Comparison of ENCODE assay signal across 14 cellular contexts in genomic region chr9:37936965-37937364, GRCh38. TPM values are rescaled to one million over a fixed set of nuclear protein-coding genes. Genes with fewer than 3 reads are reported as not detected.
A peak's percentile ranks its signal among the peaks of the same experiment; 100 is the strongest.
DNase-seq lines count a peak whose midpoint lies in the region; ATAC-seq and TF ChIP-seq lines count a peak whose summit lies in the region.
"Had no signal": no experiment of that assay in that cellular context is flagged by ENCODE, and none has a peak within 500 bp of the region (broad histone marks: within the 10 kb centered on the region; RNA-seq: fewer than 3 reads in every experiment).

No MANE protein-coding gene starts in this region.

- H3K36me3 ChIP-seq in BE2C (0 out of 2 replicates have a peak, but pooled peaks cover 3% of the 10 kb centered on the region), mesenchymal stem cell (ENCODE audit: control insufficient read depth in 1 of 2, insufficient read depth in 2 of 2, low read depth in 1 of 2, low read length in 2 of 2) (peaks cover 16 to 36% of the 10 kb centered on the region in 2 experiments)

- peak overlapping the region; percentile 6 for H2AK5ac ChIP-seq in mesenchymal stem cell (ENCODE audit: low read length, severe bottlenecking)

- WGBS in mesenchymal stem cell: 30% methylated on average over 3 of the region's 4 CpGs

- no peak overlapping the region for H3K4ac ChIP-seq in mesenchymal stem cell (ENCODE audit: low read depth in 1 of 2, low read length in 2 of 2)

- H3K4me1 ChIP-seq in BE2C (peaks cover 32% of the 10 kb centered on the region), mesenchymal stem cell (ENCODE audit: control insufficient read depth, insufficient read depth, low read depth, low read length) (peaks cover 38% of the 10 kb centered on the region)
- H3K4me1 ChIP-seq: testis had no signal

- peak overlapping the region in 1 of 2 experiments; percentile 4 for H2BK12ac ChIP-seq in mesenchymal stem cell (ENCODE audit: low read length in 2 of 2)

- H3K79me1 ChIP-seq in mesenchymal stem cell (replicated peaks; ENCODE audit: low read length, poor library complexity, severe bottlenecking): peaks cover 17% of the 10 kb centered on the region

- POLR2A ChIA-PET in RWPE1 (lab: Yijun Ruan, JAX; ENCODE audit: low non-redundant PET): no interaction called here

- H3K27me3 ChIP-seq in BE2C: no peaks in the 10 kb centered on the region
- H3K27me3 ChIP-seq in mesenchymal stem cell (ENCODE audit: control insufficient read depth in 1 of 2, insufficient read depth in 1 of 2, low read length in 2 of 2): no peaks in the 10 kb centered on the region
- H3K27me3 ChIP-seq: testis had no signal

- H3K4me2 ChIP-seq in mesenchymal stem cell (ENCODE audit: low read length, poor library complexity, severe bottlenecking): no peak overlapping the region

- no peak for TF ChIP-seq POLR2A in erythroblast (IDR thresholded peaks at IDR 0.05; ENCODE audit: low read length)

- peak overlapping the region; percentile 85 for H3K27ac ChIP-seq in RWPE1
- H3K27ac ChIP-seq in mesenchymal stem cell (ENCODE audit: low read length, poor library complexity, severe bottlenecking): peak overlapping the region; percentile 6
- H3K27ac ChIP-seq: testis had no signal

- peak overlapping the region; percentile 1 to 29 for H3K18ac ChIP-seq in mesenchymal stem cell (ENCODE audit: low read depth in 1 of 2, low read length in 2 of 2)

- peak overlapping the region; percentile 24 for H2BK120ac ChIP-seq in mesenchymal stem cell (ENCODE audit: low read depth, low read length)

- no peak overlapping the region for H2BK5ac ChIP-seq in mesenchymal stem cell (ENCODE audit: low read depth, low read length, poor library complexity, severe bottlenecking)

- H3K9me3 ChIP-seq in BE2C: no peaks in the 10 kb centered on the region
- H3K9me3 ChIP-seq in mesenchymal stem cell (ENCODE audit: control insufficient read depth, low read length): no peaks in the 10 kb centered on the region
- H3K9me3 ChIP-seq: testis had no signal

- peak overlapping the region; percentile 57 for H3K9ac ChIP-seq in mesenchymal stem cell (ENCODE audit: low read length)

- TF ChIP-seq CTCF in BE2C (IDR thresholded peaks at IDR 0.05; ENCODE audit: low read depth, low read length): no peak
- TF ChIP-seq CTCF in RWPE1 (conservative IDR thresholded peaks at IDR 0.05; ENCODE audit: low read depth): no peak

- no peak overlapping the region for H3K23ac ChIP-seq in mesenchymal stem cell (ENCODE audit: low read length in 2 of 2)

- CTCF ChIA-PET in RWPE1 (lab: Yijun Ruan, JAX): interaction anchor here (0.5 to 0.7 kb wide), 2 partner anchors 9 to 23 kb away, joined by 3 to 5 read pairs; no protein-coding TSS in a partner anchor

- DNase-seq in BE2C (peak; percentile 89), RWPE1 (ENCODE audit: low spot score) (peak; percentile 48), erythroblast (lab: John Stamatoyannopoulos, UW) (peak; percentile 71 to 80), mesenchymal stem cell (peak; percentile 92), amygdala (lab: John Stamatoyannopoulos, UW) (no peak), NAMALWA (ENCODE audit: low spot score) (no peak), NCI-H1105 treated with DMSO at 0.1 percent for 48 hours (lab: John Stamatoyannopoulos, UW) (no peak)
- DNase-seq: activated CD4-positive, alpha-beta T cell treated with anti-CD3 and anti-CD28 coated beads, Interleukin-2, amount 50 U/mL, for 1 hour; COR-L47; MM.1S; nephron progenitor cell; stimulated activated CD4-positive, alpha-beta T cell treated with anti-CD3 and anti-CD28 coated beads, Interleukin-4, amount 100 ng/mL, for 4 hours; testis had no signal

- no peak overlapping the region for H2AFZ ChIP-seq in mesenchymal stem cell (ENCODE audit: low read depth, low read length)

- no peak overlapping the region for H3K14ac ChIP-seq in mesenchymal stem cell (ENCODE audit: low read length in 2 of 2)

- peak overlapping the region; percentile 44 for H4K91ac ChIP-seq in mesenchymal stem cell (ENCODE audit: low read length)

- H2BK15ac ChIP-seq in mesenchymal stem cell (ENCODE audit: low read depth, poor library complexity, severe bottlenecking): no peak overlapping the region

- peak overlapping the region; percentile 41 for H4K8ac ChIP-seq in mesenchymal stem cell (ENCODE audit: low read length)

- no peak for ATAC-seq in GM19455 (IDR thresholded peaks at IDR 0.05; ENCODE audit: unreplicated experiment)

- peak overlapping the region; percentile 30 for H3K4me3 ChIP-seq in BE2C (ENCODE audit: low read depth, low read length)
- no peak overlapping the region for H3K4me3 ChIP-seq in mesenchymal stem cell (ENCODE audit: insufficient read depth in 1 of 2, low read depth in 1 of 2, low read length in 2 of 2)
- H3K4me3 ChIP-seq: testis had no signal

RNA-seq across cellular contexts. Expression of gene SLC25A51, which starts 33.0 kb away (rescaled TPM):
- polyA plus RNA-seq in BE2C (2012; ENCODE audit: insufficient read depth, insufficient read length, low read depth): 6.5 TPM
- 25.1 TPM for polyA plus RNA-seq in mesenchymal stem cell (2013, experiment 1 of 2)
- 24.0 TPM for polyA plus RNA-seq in mesenchymal stem cell (2013, experiment 2 of 2)

Comparison
In these comparisons a context has a peak if more than half of its experiments do, and no peak if none do; other contexts are left out.
1. DNase-seq: peak in BE2C (single experiment), RWPE1 (single experiment), erythroblast (2 of 2) and mesenchymal stem cell (single experiment); none in amygdala (0 of 56), NAMALWA (single experiment) and NCI-H1105 treated with DMSO at 0.1 percent for 48 hours (single experiment).